8 cellular contexts compared by ENCODE assay signal in genomic region chr4:40316782-40317635, GRCh38. TPM values are rescaled to one million over a fixed set of nuclear protein-coding genes. Genes with fewer than 3 reads are reported as not detected.
DNase-seq lines count a peak whose midpoint lies in the region; ATAC-seq and TF ChIP-seq lines count a peak whose summit lies in the region.

No MANE protein-coding gene starts in this region.

- H3K36me3 ChIP-seq in osteoblast (ENCODE audit: insufficient read depth, low read length) (no peaks in the 10 kb centered on the region), uterus (no peaks in the 10 kb centered on the region)

- H2AFZ ChIP-seq in osteoblast (ENCODE audit: low read length): peak overlapping the region; percentile 89

- no peaks in the 10 kb centered on the region for H4K20me1 ChIP-seq in osteoblast (ENCODE audit: insufficient read depth, low read length)

- ATAC-seq in GM19463 (IDR thresholded peaks at IDR 0.05; ENCODE audit: unreplicated experiment): peak; percentile 56
- ATAC-seq in HG03025 (IDR thresholded peaks at IDR 0.05; ENCODE audit: low FRiP score, unreplicated experiment): no peak

- TF ChIP-seq CTCF in fibroblast of villous mesenchyme (IDR thresholded peaks at IDR 0.05; ENCODE audit: insufficient read depth, low read depth, low read length) (peak; percentile 83), osteoblast (IDR thresholded peaks at IDR 0.05; ENCODE audit: extremely low read depth, low read depth, low read length) (peak; percentile 89), uterus (IDR thresholded peaks at IDR 0.05) (peak; percentile 62 to 81 (median 76))

- no peaks in the 10 kb centered on the region for H3K27me3 ChIP-seq in osteoblast (ENCODE audit: insufficient read depth, low read length)
- H3K27me3 ChIP-seq in uterus: no peaks in the 10 kb centered on the region

- H3K4me2 ChIP-seq in osteoblast (ENCODE audit: insufficient read depth, low read length): peak overlapping the region; percentile 97

- H3K79me2 ChIP-seq in osteoblast (ENCODE audit: insufficient read depth, low read length): no peaks in the 10 kb centered on the region

- H3K4me1 ChIP-seq in osteoblast (ENCODE audit: insufficient read depth, low read length): peaks cover 31% of the 10 kb centered on the region
- no peaks in the 10 kb centered on the region for H3K4me1 ChIP-seq in uterus

- H3K27ac ChIP-seq in osteoblast (ENCODE audit: low read depth, low read length): peak overlapping the region; percentile 100
- peak overlapping the region; percentile 82 to 90 for H3K27ac ChIP-seq in uterus

- DNase-seq in Ammon's horn (ENCODE audit: low spot score): peak; percentile 76
- peak; percentile 87 for DNase-seq in Jurkat, Clone E6-1 (ENCODE audit: low read depth, low spot score)
- DNase-seq in activated T-cell treated with anti-CD3 and anti-CD28 coated beads, Interleukin-2, amount 50 U/mL, for 48 hours: peak; percentile 77
- peak; percentile 94 for DNase-seq in fibroblast of villous mesenchyme (ENCODE audit: low read depth)
- peak; percentile 58 for DNase-seq in osteoblast (ENCODE audit: insufficient read length, low spot score, missing footprints)
- peak; percentile 59 to 64 for DNase-seq in uterus

- intact Hi-C loops in uterus (cut with DNase I; ENCODE audit: low total_unique reads): no loop called here

- H3K9me3 ChIP-seq in osteoblast (ENCODE audit: low read depth, low read length) (no peaks in the 10 kb centered on the region), uterus (no peaks in the 10 kb centered on the region)

- peak overlapping the region; percentile 54 for H3K4me3 ChIP-seq in Jurkat, Clone E6-1 (ENCODE audit: low read length)
- H3K4me3 ChIP-seq in fibroblast of villous mesenchyme (ENCODE audit: low read depth, low read length) (peak overlapping the region; percentile 44), osteoblast (ENCODE audit: insufficient read depth, low read length) (peak overlapping the region; percentile 69), uterus (peak overlapping the region; percentile 9 to 34)

- TF ChIP-seq POLR2A in uterus (IDR thresholded peaks at IDR 0.05): no peak

RNA-seq across cellular contexts. Expression of gene CHRNA9, which starts 18.1 kb away (rescaled TPM):
- polyA plus RNA-seq in Jurkat, Clone E6-1 (2012; ENCODE audit: insufficient read depth, insufficient read length): 13.0 TPM
- total RNA-seq in fibroblast of villous mesenchyme: under 0.01 TPM in 1 of 2 replicates, not detected in the other
- 0.36 and 0.59 TPM in 2 replicates for total RNA-seq in osteoblast
- not detected for total RNA-seq in uterus
